Comparison of ENCODE assay signal across 8 cellular contexts in the genomic region with DNA sequence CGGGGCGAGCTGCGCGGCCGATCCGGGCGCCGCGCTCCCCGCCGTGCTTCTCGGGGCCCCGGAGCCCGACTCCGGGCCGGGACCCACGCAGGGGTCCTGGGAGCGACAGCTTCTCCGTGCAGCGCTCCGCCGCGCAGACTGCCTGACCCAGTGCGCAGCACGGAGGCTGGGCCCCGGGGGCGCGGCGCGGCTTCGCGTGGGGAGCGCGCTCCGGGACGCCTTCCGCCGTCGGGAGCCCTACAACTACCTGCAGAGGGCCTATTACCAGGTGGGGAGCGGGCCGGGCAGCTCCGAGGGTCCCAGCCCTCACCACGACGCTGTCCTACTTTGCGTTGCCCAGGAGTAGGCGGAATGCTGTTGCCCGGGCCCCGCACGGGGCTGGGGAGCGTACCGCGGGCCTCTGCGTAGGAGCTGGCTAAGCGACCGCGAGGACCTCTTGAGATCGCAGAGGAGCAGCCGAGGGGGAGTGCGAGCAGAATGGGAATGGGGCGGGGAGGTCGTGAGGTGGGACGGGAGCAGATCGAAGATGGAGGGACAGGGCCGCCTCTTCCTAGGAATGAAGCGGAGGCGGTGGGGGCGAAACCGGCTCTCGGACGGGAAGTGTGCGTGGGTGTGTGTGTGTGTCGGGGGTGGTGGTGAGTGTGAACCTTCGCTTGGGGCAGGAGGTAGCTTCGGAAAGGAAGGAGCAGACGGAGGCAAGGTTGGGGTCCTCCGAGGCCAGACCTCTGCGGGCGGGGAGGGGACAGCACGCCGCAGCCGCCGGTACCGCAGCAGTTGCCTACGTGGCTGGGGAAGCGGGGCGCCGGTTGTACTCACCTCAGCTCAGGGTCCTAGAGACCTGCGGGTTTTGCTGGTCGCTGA. TPM values are rescaled to one million over a fixed set of nuclear protein-coding genes. Genes with fewer than 3 reads are reported as not detected.
DNase-seq lines count a peak whose midpoint lies in the region; ATAC-seq and TF ChIP-seq lines count a peak whose summit lies in the region.

No MANE protein-coding gene starts in this region.

- peak overlapping the region; percentile 98 for H3K4me3 ChIP-seq in BE2C (ENCODE audit: low read depth, low read length)
- H3K4me3 ChIP-seq in HUES64 (ENCODE audit: low read length): peak overlapping the region; percentile 97
- peak overlapping the region; percentile 71 for H3K4me3 ChIP-seq in lower lobe of right lung
- H3K4me3 ChIP-seq in stomach smooth muscle (ENCODE audit: low read length in 2 of 2): peak overlapping the region; percentile 85 to 89

- intact Hi-C loops in lower lobe of right lung (cut with DNase I): no loop called here

- no peak for DNase-seq in BE2C
- peak; percentile 29 for DNase-seq in activated CD4-positive, alpha-beta T cell treated with anti-CD3 and anti-CD28 coated beads for 1 hour
- peak; percentile 62 for DNase-seq in dermis blood vessel endothelial cell
- DNase-seq in lower lobe of right lung: no peak
- no peak for DNase-seq in islet precursor cell

- H3K4me1 ChIP-seq in BE2C (peaks cover 10% of the 10 kb centered on the region), HUES64 (ENCODE audit: insufficient read depth, low read length) (peaks cover 11% of the 10 kb centered on the region), lower lobe of right lung (peaks cover 16% of the 10 kb centered on the region), stomach smooth muscle (ENCODE audit: control insufficient read depth, insufficient read depth, low read length) (peaks cover 35% of the 10 kb centered on the region)

- peak overlapping the region; percentile 56 for H3K27ac ChIP-seq in HUES64 (ENCODE audit: low read depth, low read length)
- peak overlapping the region; percentile 64 for H3K27ac ChIP-seq in lower lobe of right lung
- H3K27ac ChIP-seq in stomach smooth muscle (ENCODE audit: low read length): peak overlapping the region; percentile 67

- H3K9me3 ChIP-seq in BE2C (no peaks in the 10 kb centered on the region), HUES64 (ENCODE audit: insufficient read depth, low read depth, low read length) (no peaks in the 10 kb centered on the region), lower lobe of right lung (no peaks in the 10 kb centered on the region), stomach smooth muscle (ENCODE audit: control insufficient read depth in 2 of 2, low read length in 2 of 2) (no peaks in the 10 kb centered on the region)

- H3K9ac ChIP-seq in HUES64 (ENCODE audit: low read depth, low read length): peak overlapping the region; percentile 91
- peak overlapping the region; percentile 75 to 79 for H3K9ac ChIP-seq in stomach smooth muscle (ENCODE audit: low read length in 2 of 2)

- H3K36me3 ChIP-seq in BE2C (peaks cover 40% of the 10 kb centered on the region), HUES64 (ENCODE audit: insufficient read depth, low read length) (peaks cover 36% of the 10 kb centered on the region), lower lobe of right lung (peaks cover 7% of the 10 kb centered on the region), stomach smooth muscle (ENCODE audit: control insufficient read depth in 2 of 2, insufficient read depth in 2 of 2, low read length in 2 of 2) (peaks cover 12 to 19% of the 10 kb centered on the region in 2 donors)

- no peak for TF ChIP-seq CTCF in BE2C (IDR thresholded peaks at IDR 0.05; ENCODE audit: low read depth, low read length)
- no peak for TF ChIP-seq CTCF in lower lobe of right lung (IDR thresholded peaks at IDR 0.05)

- ATAC-seq in lower lobe of right lung (peak; percentile 40 to 49), GM19397 (IDR thresholded peaks at IDR 0.05; ENCODE audit: unreplicated experiment) (no peak)

- no peaks in the 10 kb centered on the region for H3K27me3 ChIP-seq in BE2C
- peaks cover 13% of the 10 kb centered on the region for H3K27me3 ChIP-seq in HUES64 (ENCODE audit: insufficient read depth, low read length)
- H3K27me3 ChIP-seq in lower lobe of right lung (ENCODE audit: low read depth): peaks cover 29% of the 10 kb centered on the region
- no peaks in the 10 kb centered on the region for H3K27me3 ChIP-seq in stomach smooth muscle (ENCODE audit: control insufficient read depth in 1 of 2, insufficient read depth in 2 of 2, low read length in 2 of 2)

- under 1% methylated on average over 89 of the region's 89 CpGs for WGBS in HUES64

RNA-seq across cellular contexts. Expression of a gene that starts 0.7 kb away (rescaled TPM):
- 93.6 TPM for polyA plus RNA-seq in BE2C (2012; ENCODE audit: insufficient read depth, insufficient read length, low read depth)
- polyA plus RNA-seq in HUES64 (2013, experiment 1 of 2): 23.3 TPM
- 24.5 TPM for polyA plus RNA-seq in HUES64 (2013, experiment 2 of 2)
- total RNA-seq in dermis blood vessel endothelial cell: 18.8 and 22.1 TPM in 2 replicates
- 7.0 TPM for total RNA-seq in lower lobe of right lung

RNA-seq across cellular contexts. Expression of a gene that starts 7.3 kb away (rescaled TPM):
- polyA plus RNA-seq in BE2C (2012; ENCODE audit: insufficient read depth, insufficient read length, low read depth): 210 TPM
- 5.8 TPM for polyA plus RNA-seq in HUES64 (2013, experiment 1 of 2)
- polyA plus RNA-seq in HUES64 (2013, experiment 2 of 2): 9.2 TPM
- total RNA-seq in dermis blood vessel endothelial cell (0.93 and 1.9 TPM in 2 replicates), lower lobe of right lung (21.5 TPM)

RNA-seq across cellular contexts. Expression of a gene that starts 11.8 kb away (rescaled TPM):
- polyA plus RNA-seq in BE2C (2012; ENCODE audit: insufficient read depth, insufficient read length, low read depth): 88.5 TPM
- 6.4 TPM for polyA plus RNA-seq in HUES64 (2013, experiment 1 of 2)
- 4.9 TPM for polyA plus RNA-seq in HUES64 (2013, experiment 2 of 2)
- total RNA-seq in dermis blood vessel endothelial cell: 0.28 and 1.0 TPM in 2 replicates
- 1.0 TPM for total RNA-seq in lower lobe of right lung

RNA-seq across cellular contexts. Expression of a gene that starts 22.2 kb away (rescaled TPM):
- 11.9 TPM for polyA plus RNA-seq in BE2C (2012; ENCODE audit: insufficient read depth, insufficient read length, low read depth)
- 47.6 TPM for polyA plus RNA-seq in HUES64 (2013, experiment 1 of 2)
- 50.7 TPM for polyA plus RNA-seq in HUES64 (2013, experiment 2 of 2)
- total RNA-seq in dermis blood vessel endothelial cell (5.6 and 24.0 TPM in 2 replicates), lower lobe of right lung (2.9 TPM)

RNA-seq across cellular contexts. Expression of a gene that starts 23.0 kb away (rescaled TPM):
- polyA plus RNA-seq in BE2C (2012; ENCODE audit: insufficient read depth, insufficient read length, low read depth): 84.6 TPM
- polyA plus RNA-seq in HUES64 (2013, experiment 1 of 2): 69.7 TPM
- polyA plus RNA-seq in HUES64 (2013, experiment 2 of 2): 67.6 TPM
- 85.3 and 128 TPM in 2 replicates for total RNA-seq in dermis blood vessel endothelial cell
- total RNA-seq in lower lobe of right lung: 58.6 TPM

Comparison
In these comparisons a context has a peak if more than half of its experiments do, and no peak if none do; other contexts are left out.
1. DNase-seq: peak in activated CD4-positive, alpha-beta T cell treated with anti-CD3 and anti-CD28 coated beads for 1 hour (single experiment) and dermis blood vessel endothelial cell (single experiment); none in BE2C (single experiment), lower lobe of right lung (single experiment) and islet precursor cell (single experiment).
2. Peak in every context shown above with its lines, with median percentiles within 50 percentile points of each other: H3K4me3 ChIP-seq and H3K27ac ChIP-seq.